Comparison of ENCODE assay signal across 8 cellular contexts in genomic region chr12:56635539-56636117, GRCh38. TPM values are rescaled to one million over a fixed set of nuclear protein-coding genes. Genes with fewer than 3 reads are reported as not detected.
DNase-seq lines count a peak whose midpoint lies in the region; ATAC-seq and TF ChIP-seq lines count a peak whose summit lies in the region.

No MANE protein-coding gene starts in this region.

- intact Hi-C loops in CD14-positive monocyte (cut with micrococcal nuclease): no loop called here

- H3K4me3 Mint-ChIP-seq in CD14-positive monocyte: peak overlapping the region; percentile 95 to 99

- no peaks in the 10 kb centered on the region for H3K27me3 ChIP-seq in mucosa of stomach (ENCODE audit: control insufficient read depth, insufficient read depth, low read length)

- DNase-seq in CD14-positive monocyte (ENCODE audit: low spot score): no peak
- peak; percentile 65 for DNase-seq in NCI-H69 (lab: John Stamatoyannopoulos, UW)
- DNase-seq in caudate nucleus (lab: John Stamatoyannopoulos, UW): peak in 1 of 61 donors; percentile 32
- no peak for DNase-seq in ureter (ENCODE audit: low spot score)
- no peak for DNase-seq in epidermal melanocyte (ENCODE audit: insufficient read length, low spot score)

- no peaks in the 10 kb centered on the region for H3K27me3 Mint-ChIP-seq in CD14-positive monocyte (ENCODE audit: low read depth in 3 of 3)

- H3K27ac Mint-ChIP-seq in CD14-positive monocyte: peak overlapping the region; percentile 98 to 99 (median 99)

- peaks cover 51% of the 10 kb centered on the region for H3K4me1 ChIP-seq in mucosa of stomach (ENCODE audit: control insufficient read depth, insufficient read depth, low read length)

- H3K9me3 ChIP-seq in mucosa of stomach (ENCODE audit: control insufficient read depth, low read length): no peaks in the 10 kb centered on the region

- peaks cover 71% of the 10 kb centered on the region for H3K4me1 Mint-ChIP-seq in CD14-positive monocyte

- no peak for ATAC-seq in GM19452 (IDR thresholded peaks at IDR 0.05; ENCODE audit: unreplicated experiment)
- ATAC-seq in HG02763 (IDR thresholded peaks at IDR 0.05; ENCODE audit: unreplicated experiment): no peak

- H3K27ac ChIP-seq in caudate nucleus (ENCODE audit: low read depth, low read length): peak overlapping the region; percentile 99

- no peak for TF ChIP-seq CTCF in CD14-positive monocyte (IDR thresholded peaks at IDR 0.05)

- peaks cover 30 to 39% of the 10 kb centered on the region in 2 donors for H3K36me3 Mint-ChIP-seq in CD14-positive monocyte

- peak overlapping the region; percentile 78 for H3K9ac ChIP-seq in mucosa of stomach (ENCODE audit: low read length)

- H3K36me3 ChIP-seq in mucosa of stomach (ENCODE audit: control insufficient read depth, insufficient read depth, low read length): peaks cover 4% of the 10 kb centered on the region

- H3K4me3 ChIP-seq in mucosa of stomach (ENCODE audit: low read length): peak overlapping the region; percentile 87

- no peaks in the 10 kb centered on the region for H3K9me3 Mint-ChIP-seq in CD14-positive monocyte

RNA-seq across cellular contexts. Expression of gene BAZ2A, which starts 5.5 kb away (rescaled TPM):
- 10 to 100 TPM in 1 of 2 donors, 1 to 10 TPM in 1; 8.9 to 21.1 TPM for polyA plus RNA-seq in CD14-positive monocyte
- total RNA-seq in ureter: 141 TPM

RNA-seq across cellular contexts. Expression of gene ATP5F1B, which starts 10.2 kb away (rescaled TPM):
- 1,000 to 10,000 TPM; 1,038 to 1,093 TPM for polyA plus RNA-seq in CD14-positive monocyte
- 601 TPM for total RNA-seq in ureter

RNA-seq across cellular contexts. Expression of gene PTGES3, which starts 52.5 kb away (rescaled TPM):
- polyA plus RNA-seq in CD14-positive monocyte: 100 to 1,000 TPM; 187 to 232 TPM
- 212 TPM for total RNA-seq in ureter
